ENCODE assay signal across 33 cellular contexts in genomic region chr3:179056326-179056725, GRCh38.
"Had no signal": no experiment of that assay in that cellular context is flagged by ENCODE, and none has a peak within 500 bp of the region (broad histone marks: within the 10 kb centered on the region; RNA-seq: fewer than 3 reads in every experiment).

No MANE protein-coding gene starts in this region.

- H3K27ac ChIP-seq: ascending aorta, brain microvascular endothelial cell, coronary artery, esophagus muscularis mucosa, foreskin keratinocyte, gastroesophageal sphincter, heart right ventricle, hepatocyte, WERI-Rb-1 had no signal

- H3K4me3 ChIP-seq: ascending aorta, coronary artery, esophagus muscularis mucosa, gastroesophageal sphincter, heart right ventricle, hepatocyte had no signal

- H2AFZ ChIP-seq: hepatocyte had no signal

- ATAC-seq: activated CD4-positive, CD25-positive, alpha-beta regulatory T cell treated with anti-CD3 and anti-CD28 coated beads, Interleukin-2, amount 50 U/mL, for 24 hours; activated CD8-positive, alpha-beta T cell treated with anti-CD3 and anti-CD28 coated beads for 36 hours; effector memory CD8-positive, alpha-beta T cell; foreskin keratinocyte; gastroesophageal sphincter; heart right ventricle had no signal

- H3K27me3 ChIP-seq: ascending aorta, brain microvascular endothelial cell, esophagus muscularis mucosa, foreskin keratinocyte, gastroesophageal sphincter, heart right ventricle, hepatocyte had no signal

- H3K9me3 Mint-ChIP-seq: activated B cell treated with CpG ODN at 0.5 μM for 24 hours; activated naive CD4-positive, alpha-beta T cell treated with anti-CD3 and anti-CD28 coated beads, Interleukin-2, amount 50 U/mL, for 24 hours; activated T-helper 1 cell treated with anti-CD3 and anti-CD28 coated beads, Interleukin-12 subunit alpha, Interleukin-12 subunit beta, Interleukin-2, Interleukin-4 antibody, amounts not matched to agents 30 ng/mL and 10 ng/mL and 1 ng/mL, durations not matched to agents 14 hours and 24 hours and 36 hours; activated T-helper 2 cell treated with anti-CD3 and anti-CD28 coated beads, Interferon-gamma antibody, Interleukin-2, Interleukin-4, amounts not matched to agents 10 μg/mL and 5 μg/mL and 100 μg/mL, durations not matched to agents 14 hours and 24 hours and 36 hours; central memory CD8-positive, alpha-beta T cell; effector memory CD8-positive, alpha-beta T cell; T-helper 1 cell treated with Interleukin-12 subunit alpha and Interleukin-12 subunit beta and Interleukin-4 antibody, amounts not matched to agents 30 μg/mL and 1 μg/mL, for 36 hours had no signal

- H3K27ac Mint-ChIP-seq: activated B cell treated with CpG ODN at 0.5 μM for 24 hours; activated CD8-positive, alpha-beta T cell treated with anti-CD3 and anti-CD28 coated beads for 36 hours; activated naive CD4-positive, alpha-beta T cell treated with anti-CD3 and anti-CD28 coated beads for 36 hours; activated naive CD4-positive, alpha-beta T cell treated with anti-CD3 and anti-CD28 coated beads, Interleukin-2, amount 50 U/mL, for 24 hours; activated naive CD8-positive, alpha-beta T cell treated with anti-CD3 and anti-CD28 coated beads for 36 hours; activated T-helper 1 cell treated with anti-CD3 and anti-CD28 coated beads, Interleukin-12 subunit alpha, Interleukin-12 subunit beta, Interleukin-2, Interleukin-4 antibody, amounts not matched to agents 30 ng/mL and 10 ng/mL and 1 ng/mL, durations not matched to agents 14 hours and 24 hours and 36 hours; activated T-helper 2 cell treated with anti-CD3 and anti-CD28 coated beads, Interferon-gamma antibody, Interleukin-2, Interleukin-4, amounts not matched to agents 10 μg/mL and 5 μg/mL and 100 μg/mL, durations not matched to agents 14 hours and 24 hours and 36 hours; dendritic cell treated with granulocyte-macrophage colony-stimulating factor and Interleukin-4, amounts not matched to agents 40 ng/mL and 50 ng/mL, for 4 days; effector memory CD8-positive, alpha-beta T cell; T-helper 1 cell treated with Interleukin-12 subunit alpha and Interleukin-12 subunit beta and Interleukin-4 antibody, amounts not matched to agents 30 μg/mL and 1 μg/mL, for 36 hours had no signal

- H3K4me1 ChIP-seq: ascending aorta, esophagus muscularis mucosa, foreskin keratinocyte, gastroesophageal sphincter, heart right ventricle had no signal

- H3K27me3 Mint-ChIP-seq: activated B cell treated with CpG ODN at 0.5 μM for 24 hours; activated CD8-positive, alpha-beta T cell treated with anti-CD3 and anti-CD28 coated beads for 36 hours; activated naive CD4-positive, alpha-beta T cell treated with anti-CD3 and anti-CD28 coated beads, Interleukin-2, amount 50 U/mL, for 24 hours; activated naive CD8-positive, alpha-beta T cell treated with anti-CD3 and anti-CD28 coated beads for 36 hours; central memory CD8-positive, alpha-beta T cell; dendritic cell treated with granulocyte-macrophage colony-stimulating factor and Interleukin-4, amounts not matched to agents 40 ng/mL and 50 ng/mL, for 4 days; effector memory CD8-positive, alpha-beta T cell had no signal

- H3K36me3 ChIP-seq: WERI-Rb-1 had no signal

- DNase-seq: activated B cell treated with CpG ODN at 0.5 μM for 24 hours; activated CD4-positive, alpha-beta T cell treated with anti-CD3 and anti-CD28 coated beads for 48 hours; activated CD4-positive, alpha-beta T cell treated with anti-CD3 and anti-CD28 coated beads, Interleukin-2, amount 50 U/mL, for 1 hour; activated CD4-positive, alpha-beta T cell treated with anti-CD3 and anti-CD28 coated beads, Interleukin-2, amount 50 U/mL, for 48 hours; activated CD8-positive, alpha-beta memory T cell treated with anti-CD3 and anti-CD28 coated beads for 24 hours; activated CD8-positive, alpha-beta memory T cell treated with anti-CD3 and anti-CD28 coated beads, Interleukin-2, amount 50 U/mL, for 4 hours; activated CD8-positive, alpha-beta T cell treated with anti-CD3 and anti-CD28 coated beads for 36 hours; activated effector memory CD4-positive, alpha-beta T cell treated with anti-CD3 and anti-CD28 coated beads, Interleukin-2, amount 50 U/mL, for 16 hours; activated naive CD4-positive, alpha-beta T cell treated with anti-CD3 and anti-CD28 coated beads for 36 hours; activated naive CD8-positive, alpha-beta T cell treated with anti-CD3 and anti-CD28 coated beads for 36 hours; activated T-cell treated with anti-CD3 and anti-CD28 coated beads, Interleukin-2, amount 50 U/mL, for 1 hour; activated T-cell treated with anti-CD3 and anti-CD28 coated beads, Interleukin-2, amount 50 U/mL, for 48 hours; brain microvascular endothelial cell; effector CD4-positive, alpha-beta T cell; effector memory CD8-positive, alpha-beta T cell; erythroblast; foreskin keratinocyte; heart right ventricle; T-helper 9 cell; WERI-Rb-1 had no signal

- H3K4me2 ChIP-seq: hepatocyte had no signal

- H3K9me3 ChIP-seq: esophagus muscularis mucosa, gastroesophageal sphincter had no signal

- H3K4me3 Mint-ChIP-seq: activated B cell treated with CpG ODN at 0.5 μM for 24 hours; activated CD8-positive, alpha-beta T cell treated with anti-CD3 and anti-CD28 coated beads for 36 hours; activated naive CD4-positive, alpha-beta T cell treated with anti-CD3 and anti-CD28 coated beads for 36 hours; activated naive CD4-positive, alpha-beta T cell treated with anti-CD3 and anti-CD28 coated beads, Interleukin-2, amount 50 U/mL, for 24 hours; activated naive CD8-positive, alpha-beta T cell treated with anti-CD3 and anti-CD28 coated beads for 36 hours; activated T-helper 1 cell treated with anti-CD3 and anti-CD28 coated beads, Interleukin-12 subunit alpha, Interleukin-12 subunit beta, Interleukin-2, Interleukin-4 antibody, amounts not matched to agents 30 ng/mL and 10 ng/mL and 1 ng/mL, durations not matched to agents 14 hours and 24 hours and 36 hours; central memory CD8-positive, alpha-beta T cell; dendritic cell treated with granulocyte-macrophage colony-stimulating factor and Interleukin-4, amounts not matched to agents 40 ng/mL and 50 ng/mL, for 4 days; effector memory CD8-positive, alpha-beta T cell; T-helper 1 cell treated with Interleukin-12 subunit alpha and Interleukin-12 subunit beta and Interleukin-4 antibody, amounts not matched to agents 30 μg/mL and 1 μg/mL, for 36 hours had no signal

- FAIRE-seq: bronchial epithelial cell had no signal
